ENCODE assay signal across 25 cellular contexts in genomic region chr16:30061195-30061554, GRCh38. TPM values are rescaled to one million over a fixed set of nuclear protein-coding genes. Genes with fewer than 3 reads are reported as not detected.
A peak's percentile ranks its signal among the peaks of the same experiment; 100 is the strongest.
DNase-seq lines count a peak whose midpoint lies in the region; ATAC-seq and TF ChIP-seq lines count a peak whose summit lies in the region.
"Had no signal": no experiment of that assay in that cellular context is flagged by ENCODE, and none has a peak within 500 bp of the region (broad histone marks: within the 10 kb centered on the region; RNA-seq: fewer than 3 reads in every experiment).

No MANE protein-coding gene starts in this region.

- no peak overlapping the region for H3K4ac ChIP-seq in H9 (ENCODE audit: low read depth, low read length)

- no peak overlapping the region for H3K23ac ChIP-seq in H9 (ENCODE audit: insufficient read length, low read depth, low read length)

- H3K9ac ChIP-seq in BLaER1 (no peak overlapping the region), H9 (ENCODE audit: extremely low read depth, insufficient read length, low read length) (no peak overlapping the region), endodermal cell (ENCODE audit: extremely low read depth, low read length, poor library complexity, severe bottlenecking) (no peak overlapping the region)

- peaks cover 12% of the 10 kb centered on the region for H3K23me2 ChIP-seq in H9 (ENCODE audit: insufficient read length, low read depth, low read length, poor library complexity, severe bottlenecking)

- no peaks in the 10 kb centered on the region for H3K79me1 ChIP-seq in H9 (ENCODE audit: insufficient read depth, low read depth, low read length, poor library complexity, severe bottlenecking)

- no peak for ATAC-seq in psoas muscle
- no peak for ATAC-seq in stimulated activated naive CD8-positive, alpha-beta T cell treated with anti-CD3 and anti-CD28 coated beads, Interleukin-15, Interleukin-2, amounts not matched to agents 100 U/mL and 50 U/mL, for 24 hours
- ATAC-seq: esophagus mucosa, lower lobe of right lung, mucosa of descending colon had no signal

- no peak for DNase-seq in H9
- DNase-seq in endodermal cell, result no peak
- no peak for DNase-seq in psoas muscle
- no peak for DNase-seq in ascending aorta (ENCODE audit: low spot score in 2 of 2)
- no peak for DNase-seq in stimulated activated naive CD8-positive, alpha-beta T cell treated with anti-CD3 and anti-CD28 coated beads, Interleukin-15, Interleukin-2, amounts not matched to agents 100 U/mL and 50 U/mL, for 24 hours
- DNase-seq in stimulated activated CD4-positive, alpha-beta T cell treated with anti-CD3 and anti-CD28 coated beads, Interleukin-4, amount 100 ng/mL, for 1 hour, result no peak
- DNase-seq: activated CD4-positive, alpha-beta T cell treated with anti-CD3 and anti-CD28 coated beads for 4 hours; activated T-cell treated with anti-CD3 and anti-CD28 coated beads, Interleukin-2, amount 50 U/mL, for 24 hours; brain microvascular endothelial cell; CD8-positive, alpha-beta memory T cell; colonic mucosa; DMS153; effector memory CD4-positive, alpha-beta T cell; lower lobe of right lung; MM.1S; NCI-H1417 treated with DMSO at 0.1 percent for 48 hours; NCI-H2107; T-helper 1 cell had no signal

- H3K4me3 ChIP-seq in BLaER1, result no peak overlapping the region
- no peak overlapping the region for H3K4me3 ChIP-seq in endodermal cell (ENCODE audit: low read length)
- H3K4me3 ChIP-seq in psoas muscle, result no peak overlapping the region
- H3K4me3 ChIP-seq in ascending aorta, result no peak overlapping the region
- H3K4me3 ChIP-seq: colonic mucosa, lower lobe of right lung, mucosa of descending colon, vagina had no signal

- no peak overlapping the region for H2BK12ac ChIP-seq in H9 (ENCODE audit: insufficient read length, low read depth, low read length)

- H3K27me3 Mint-ChIP-seq in H9 (ENCODE audit: low read depth) (no peaks in the 10 kb centered on the region), endodermal cell (ENCODE audit: insufficient read depth) (no peaks in the 10 kb centered on the region)
- H3K27me3 Mint-ChIP-seq: activated T-cell treated with anti-CD3 and anti-CD28 coated beads, Interleukin-2, amount 50 U/mL, for 24 hours; progenitor cell of endocrine pancreas had no signal

- H3K9me3 ChIP-seq in BLaER1 (no peaks in the 10 kb centered on the region), H9 (ENCODE audit: control insufficient read depth, low read depth, low read length) (no peaks in the 10 kb centered on the region), endodermal cell (ENCODE audit: control insufficient read depth, low read length) (no peaks in the 10 kb centered on the region), psoas muscle (no peaks in the 10 kb centered on the region), ascending aorta (no peaks in the 10 kb centered on the region)
- H3K9me3 ChIP-seq: colonic mucosa, lower lobe of right lung, mucosa of descending colon, vagina had no signal

- TF ChIP-seq CTCF in H9 (conservative IDR thresholded peaks at IDR 0.05) (no peak), endodermal cell (conservative IDR thresholded peaks at IDR 0.05) (no peak), psoas muscle (IDR thresholded peaks at IDR 0.05) (no peak), ascending aorta (IDR thresholded peaks at IDR 0.05) (no peak)

- no peak overlapping the region for H2BK20ac ChIP-seq in H9 (ENCODE audit: low read depth, low read length, poor library complexity, severe bottlenecking)

- H2AK5ac ChIP-seq in H9 (ENCODE audit: insufficient read length, low read length), result no peak overlapping the region

- no peak overlapping the region for H3K14ac ChIP-seq in H9 (ENCODE audit: insufficient read depth, low read length)

- H2BK5ac ChIP-seq in H9 (ENCODE audit: insufficient read length, low read length), result no peak overlapping the region

- H2AFZ ChIP-seq in H9 (ENCODE audit: low read length), result no peak overlapping the region

- intact Hi-C loops in psoas muscle (cut with DNase I) (loop anchor here in 1 of 2 donors (10.0 kb wide), 1 partner anchor 64 kb away; the partner anchor contains the start of gene MAPK3), ascending aorta (cut with DNase I) (loop anchor here (10.0 kb wide), 1 partner anchor 594 kb away; the partner anchor contains the start of genes FBRS and PRR14)

- no peaks in the 10 kb centered on the region for H3K27me3 ChIP-seq in BLaER1
- H3K27me3 ChIP-seq in H9 (ENCODE audit: insufficient read depth, low read length), result no peaks in the 10 kb centered on the region
- H3K27me3 ChIP-seq in endodermal cell (ENCODE audit: control insufficient read depth, insufficient read depth, low read length, poor library complexity, severe bottlenecking), result no peaks in the 10 kb centered on the region
- H3K27me3 ChIP-seq in psoas muscle (ENCODE audit: insufficient read depth in 3 of 3, low read length in 2 of 3), result no peaks in the 10 kb centered on the region
- no peaks in the 10 kb centered on the region for H3K27me3 ChIP-seq in ascending aorta
- H3K27me3 ChIP-seq: brain microvascular endothelial cell, colonic mucosa, vagina had no signal

- no peak overlapping the region for H2BK120ac ChIP-seq in H9 (ENCODE audit: low read depth, low read length, poor library complexity, severe bottlenecking)

- H3K18ac ChIP-seq in H9 (ENCODE audit: insufficient read length, low read depth, low read length), result no peak overlapping the region

- H4K91ac ChIP-seq in H9 (ENCODE audit: insufficient read length, low read depth, low read length), result no peak overlapping the region

- WGBS in H9 (ENCODE audit: extremely low coverage, insufficient read length, low lambda C conversion rate), result no CpG with 5 or more reads among the region's 1 CpG
- 89 to 100% methylated on average over 1 of the region's 1 CpG for WGBS in endodermal cell (ENCODE audit: insufficient coverage in 1 of 2, insufficient read length in 1 of 2), 2 experiments
- 14 to 36% (median 25%) methylated on average over 1 of the region's 1 CpG for WGBS in psoas muscle, 3 donors

- H3K36me3 ChIP-seq in BLaER1, result peaks cover 10% of the 10 kb centered on the region
- H3K36me3 ChIP-seq in endodermal cell (ENCODE audit: control insufficient read depth, insufficient read depth, low read length), result no peaks in the 10 kb centered on the region
- no peaks in the 10 kb centered on the region for H3K36me3 ChIP-seq in psoas muscle (ENCODE audit: insufficient read depth in 1 of 2, low read depth in 1 of 2)
- no peaks in the 10 kb centered on the region for H3K36me3 ChIP-seq in ascending aorta
- H3K36me3 ChIP-seq: colonic mucosa, lower lobe of right lung had no signal

- H4K20me1 ChIP-seq in BLaER1, result peaks cover 6% of the 10 kb centered on the region
- H4K20me1 ChIP-seq in H9 (ENCODE audit: control insufficient read depth, insufficient read depth, insufficient read length), result no peaks in the 10 kb centered on the region

- H3T11ph ChIP-seq in H9 (ENCODE audit: low read length), result no peak overlapping the region

- H3K56ac ChIP-seq in H9 (ENCODE audit: insufficient read length, low read depth, low read length), result no peak overlapping the region

- H3K27ac ChIP-seq in BLaER1 (no peak overlapping the region), H9 (ENCODE audit: insufficient read length, low read depth, low read length) (no peak overlapping the region), endodermal cell (ENCODE audit: low read depth, low read length) (peak overlapping the region; percentile 11), psoas muscle (peak overlapping the region; percentile 99), ascending aorta (peak overlapping the region in 1 of 2 donors; percentile 25)
- H3K27ac ChIP-seq: brain microvascular endothelial cell, colonic mucosa, lower lobe of right lung, vagina had no signal

- H2BK15ac ChIP-seq in H9 (ENCODE audit: low read depth, low read length), result no peak overlapping the region

- peak overlapping the region; percentile 45 for H3K4me2 ChIP-seq in BLaER1
- no peak overlapping the region for H3K4me2 ChIP-seq in H9 (ENCODE audit: insufficient read depth, insufficient read length, low read length)

- H4K5ac ChIP-seq in H9 (ENCODE audit: insufficient read length, low read depth, low read length), result no peak overlapping the region

- H3K9me3 Mint-ChIP-seq in H9 (no peaks in the 10 kb centered on the region), endodermal cell (no peaks in the 10 kb centered on the region)
- H3K9me3 Mint-ChIP-seq: activated T-cell treated with anti-CD3 and anti-CD28 coated beads, Interleukin-2, amount 50 U/mL, for 24 hours; CD8-positive, alpha-beta memory T cell had no signal

- peak overlapping the region in 2 of 3 experiments; percentile 22 to 70; a peak in 2 of 7 replicates for H3K27ac Mint-ChIP-seq in H9
- H3K27ac Mint-ChIP-seq in endodermal cell, result no peak overlapping the region
- H3K27ac Mint-ChIP-seq: activated T-cell treated with anti-CD3 and anti-CD28 coated beads, Interleukin-2, amount 50 U/mL, for 24 hours had no signal

- H3K36me3 Mint-ChIP-seq in H9 (ENCODE audit: insufficient read depth in 1 of 3, low read depth in 3 of 3) (peaks cover 0 to 5% (median 0%) of the 10 kb centered on the region in 3 experiments; a peak in 2 of 7 replicates), endodermal cell (ENCODE audit: low read depth) (peaks cover 7% of the 10 kb centered on the region)

- H3K4me1 ChIP-seq in BLaER1 (peaks cover 32% of the 10 kb centered on the region), H9 (ENCODE audit: insufficient read depth, low read length) (no peaks in the 10 kb centered on the region), endodermal cell (ENCODE audit: control insufficient read depth, insufficient read depth, low read length) (peaks cover 5% of the 10 kb centered on the region), psoas muscle (peaks cover 31% of the 10 kb centered on the region), ascending aorta (peaks cover 4 to 13% of the 10 kb centered on the region in 2 donors)

- peaks cover 16 to 18% of the 10 kb centered on the region in 2 experiments for H3K4me1 Mint-ChIP-seq in H9
- H3K4me1 Mint-ChIP-seq in endodermal cell, result peaks cover 11% of the 10 kb centered on the region

- peaks cover 5% of the 10 kb centered on the region; the same call in 1 of the 2 replicates for H3K79me2 ChIP-seq in H9 (ENCODE audit: insufficient read depth, low read length)

- H4K8ac ChIP-seq in H9 (replicated peaks; ENCODE audit: insufficient read length, low read depth, low read length), result no peak overlapping the region

- peak overlapping the region in 1 of 2 experiments; percentile 1; a peak in 1 of 5 replicates for H3K4me3 Mint-ChIP-seq in H9
- no peak overlapping the region for H3K4me3 Mint-ChIP-seq in endodermal cell
- H3K4me3 Mint-ChIP-seq: activated T-cell treated with anti-CD3 and anti-CD28 coated beads, Interleukin-2, amount 50 U/mL, for 24 hours had no signal

RNA-seq across cellular contexts. Expression of gene ALDOA, which starts 4.4 kb away (rescaled TPM):
- total RNA-seq in H9 (2021) (1,356 and 1,375 TPM in 2 replicates), endodermal cell (100 to 1,000 TPM; 645 to 652 TPM), psoas muscle (1,000 to 10,000 TPM; 5,088 to 7,531 (median 6,001) TPM), ascending aorta (1,202 TPM)
- polyA plus RNA-seq in endodermal cell (2013, experiment 1 of 2), result 715 TPM
- polyA plus RNA-seq in endodermal cell (2013, experiment 2 of 2), result 666 TPM
- polyA plus RNA-seq in psoas muscle, result over 10,000 TPM in 1 of 3 donors, 1,000 to 10,000 TPM in 2; 4,532 to 12,458 (median 6,880) TPM

RNA-seq across cellular contexts. Expression of gene PPP4C, which starts 14.6 kb away (rescaled TPM):
- 162 and 163 TPM in 2 replicates for total RNA-seq in H9 (2021)
- total RNA-seq in endodermal cell, result 100 to 1,000 TPM; 150 to 151 TPM
- polyA plus RNA-seq in endodermal cell (2013, experiment 1 of 2), result 140 TPM
- polyA plus RNA-seq in endodermal cell (2013, experiment 2 of 2), result 132 TPM
- 10 to 100 TPM; 38.1 to 64.5 (median 58.5) TPM for total RNA-seq in psoas muscle
- 100 to 1,000 TPM in 2 of 3 donors, 10 to 100 TPM in 1; 79.1 to 172 (median 130) TPM for polyA plus RNA-seq in psoas muscle
- total RNA-seq in ascending aorta, result 50.7 TPM

RNA-seq across cellular contexts. Expression of gene TLCD3B, which starts 30.1 kb away (rescaled TPM):
- total RNA-seq in H9 (2021), result 20.9 and 22.3 TPM in 2 replicates
- 1 to 10 TPM; 3.3 to 3.5 TPM for total RNA-seq in endodermal cell
- 18.2 TPM for polyA plus RNA-seq in endodermal cell (2013, experiment 1 of 2)
- 15.3 TPM for polyA plus RNA-seq in endodermal cell (2013, experiment 2 of 2)
- 1 to 10 TPM in 1 of 4 donors, under 1 TPM in 3; 0.17 to 1.9 (median 0.23) TPM for total RNA-seq in psoas muscle
- polyA plus RNA-seq in psoas muscle, result under 1 TPM; 0.13 to 0.62 (median 0.17) TPM
- total RNA-seq in ascending aorta, result not detected
- total RNA-seq: lower lobe of right lung, SK-MEL-5 had no signal
- polyA plus RNA-seq: CD8-positive, alpha-beta memory T cell had no signal

RNA-seq across cellular contexts. Expression of gene TBX6, which starts 30.5 kb away (rescaled TPM):
- 1.6 and 1.9 TPM in 2 replicates for total RNA-seq in H9 (2021)
- 1 to 10 TPM; 3.0 to 6.3 TPM for total RNA-seq in endodermal cell
- polyA plus RNA-seq in endodermal cell (2013, experiment 1 of 2), result 3.4 TPM
- polyA plus RNA-seq in endodermal cell (2013, experiment 2 of 2), result 3.1 TPM
- total RNA-seq in psoas muscle, result 1 to 10 TPM in 1 of 4 donors, under 1 TPM in 3; 0.32 to 1.0 (median 0.51) TPM
- 1 to 10 TPM in 2 of 3 donors, under 1 TPM in 1; 0.76 to 1.6 (median 1.5) TPM for polyA plus RNA-seq in psoas muscle
- total RNA-seq in ascending aorta, result 0.75 TPM
- polyA plus RNA-seq: CD8-positive, alpha-beta memory T cell; neural cell had no signal

RNA-seq across cellular contexts. Expression of gene YPEL3, which starts 34.8 kb away (rescaled TPM):
- total RNA-seq in H9 (2021) (26.3 and 27.5 TPM in 2 replicates), endodermal cell (10 to 100 TPM; 42.0 to 57.2 TPM), psoas muscle (100 to 1,000 TPM in 1 of 4 donors, 10 to 100 TPM in 3; 47.1 to 156 (median 60.2) TPM), ascending aorta (98.6 TPM)
- polyA plus RNA-seq in endodermal cell (2013, experiment 1 of 2), result 39.8 TPM
- 36.9 TPM for polyA plus RNA-seq in endodermal cell (2013, experiment 2 of 2)
- polyA plus RNA-seq in psoas muscle, result 10 to 100 TPM; 24.8 to 96.2 (median 81.4) TPM

Comparison
In these comparisons a context has a peak if more than half of its experiments do, and no peak if none do; other contexts are left out.
1. H3K27ac ChIP-seq: peak in endodermal cell (single experiment) and psoas muscle (single experiment); none in BLaER1 (single experiment) and H9 (single experiment).